ENCODE assay signal across 32 cellular contexts in genomic region chr12:93798279-93798678, GRCh38.
A peak's percentile ranks its signal among the peaks of the same experiment; 100 is the strongest.
DNase-seq lines count a peak whose midpoint lies in the region; ATAC-seq, FAIRE-seq and TF ChIP-seq lines count a peak whose summit lies in the region.
"Had no signal": no experiment of that assay in that cellular context is flagged by ENCODE, and none has a peak within 500 bp of the region (broad histone marks: within the 10 kb centered on the region; RNA-seq: fewer than 3 reads in every experiment).

No MANE protein-coding gene starts in this region.

- H3K9me3 ChIP-seq in BLaER1, result peaks cover 4% of the 10 kb centered on the region; the same call in 1 of the 2 replicates
- H3K9me3 ChIP-seq in Karpas-422 (ENCODE audit: low read length), result no peaks in the 10 kb centered on the region
- H3K9me3 ChIP-seq in endothelial cell of umbilical vein (replicated peaks; ENCODE audit: control insufficient read depth, insufficient read depth, low read length), result no peaks in the 10 kb centered on the region
- H3K9me3 ChIP-seq: heart right ventricle, psoas muscle, sigmoid colon, SK-N-SH, transverse colon had no signal

- TF ChIP-seq CTCF in endothelial cell of umbilical vein (IDR thresholded peaks at IDR 0.05; ENCODE audit: extremely low read depth in 1 of 2, insufficient read depth in 1 of 2, low read depth in 1 of 2, low read length in 2 of 2), result no peak

- BruUV-seq in endothelial cell of umbilical vein (replicated peaks; lab: Mats Ljungman, UMichigan), result no TSS peak

- H3K4me3 ChIP-seq in BLaER1 (no peak overlapping the region), Karpas-422 (ENCODE audit: low read length) (peak overlapping the region; percentile 5; the same call in 1 of the 2 replicates), endothelial cell of umbilical vein (replicated peaks in 1 of 3; ENCODE audit: insufficient read depth in 1 of 3, low read depth in 1 of 3, low read length in 3 of 3) (no peak overlapping the region)
- H3K4me3 ChIP-seq: heart right ventricle, psoas muscle, sigmoid colon, transverse colon had no signal

- H4K20me1 ChIP-seq in BLaER1, result no peaks in the 10 kb centered on the region
- no peaks in the 10 kb centered on the region for H4K20me1 ChIP-seq in Karpas-422 (ENCODE audit: insufficient read depth, low read depth, low read length)
- H4K20me1 ChIP-seq in endothelial cell of umbilical vein (replicated peaks; ENCODE audit: control insufficient read depth, extremely low read depth, insufficient read depth, low read length), result no peaks in the 10 kb centered on the region

- peak; percentile 96 to 97 for ATAC-seq in activated CD4-positive, CD25-positive, alpha-beta regulatory T cell treated with anti-CD3 and anti-CD28 coated beads, Interleukin-2, amount 50 U/mL, for 24 hours
- no peak for ATAC-seq in GM21447 (IDR thresholded peaks at IDR 0.05; ENCODE audit: unreplicated experiment)
- ATAC-seq: HCT116, heart right ventricle, PC-3 had no signal

- H3K4me1 ChIP-seq in BLaER1 (peaks cover 30% of the 10 kb centered on the region), Karpas-422 (ENCODE audit: low read length) (peaks cover 52% of the 10 kb centered on the region), endothelial cell of umbilical vein (ENCODE audit: control insufficient read depth, extremely low read depth, insufficient read depth, low read length) (no peaks in the 10 kb centered on the region)

- no peak overlapping the region for H3K9ac ChIP-seq in BLaER1
- H3K9ac ChIP-seq in Karpas-422 (ENCODE audit: low read length), result no peak overlapping the region
- H3K9ac ChIP-seq in endothelial cell of umbilical vein (replicated peaks; ENCODE audit: extremely low read depth, insufficient read depth, low read length), result no peak overlapping the region
- H3K9ac ChIP-seq: SK-N-SH had no signal

- no peaks in the 10 kb centered on the region for H3K79me2 ChIP-seq in Karpas-422 (ENCODE audit: low read length)
- no peaks in the 10 kb centered on the region for H3K79me2 ChIP-seq in endothelial cell of umbilical vein (ENCODE audit: control insufficient read depth, insufficient read depth, low read length)

- POLR2A ChIA-PET in endothelial cell of umbilical vein (lab: Charles Lee), result no interaction called here

- intact Hi-C loops in endothelial cell of umbilical vein (cut with micrococcal nuclease), result no loop called here

- peak overlapping the region; percentile 84 for H3K4me2 ChIP-seq in BLaER1
- H3K4me2 ChIP-seq in Karpas-422 (ENCODE audit: low read depth, low read length, poor library complexity, severe bottlenecking), result peak overlapping the region; percentile 31
- no peak overlapping the region for H3K4me2 ChIP-seq in endothelial cell of umbilical vein (ENCODE audit: insufficient read depth, low read length)
- H3K4me2 ChIP-seq: SK-N-SH had no signal

- in situ Hi-C loops in KBM-7 (cut with MboI; ENCODE audit: low pct_unique_long_range_greater_than_20kb, low sequenced_read_pairs), result no loop called here

- H3K27ac ChIP-seq in BLaER1 (peak overlapping the region; percentile 76; the same call in 1 of the 2 replicates), Karpas-422 (ENCODE audit: low read length) (peak overlapping the region; percentile 28; the same call in 1 of the 2 replicates), endothelial cell of umbilical vein (ENCODE audit: insufficient read depth, low read depth, low read length) (no peak overlapping the region)
- H3K27ac ChIP-seq: 22Rv1, C4-2B, heart right ventricle, psoas muscle, sigmoid colon, transverse colon had no signal

- dilution Hi-C loops in endothelial cell of umbilical vein (cut with MboI; ENCODE audit: extremely low pct_ligation_motif_present, low sequenced_read_pairs), result no loop called here

- peak; percentile 26 for FAIRE-seq in endothelial cell of umbilical vein (lab: Jason Lieb, UNC)
- FAIRE-seq: frontal cortex, GM12892, kidney, TTC549 had no signal

- no peak for TF ChIP-seq POLR2A in endothelial cell of umbilical vein (IDR thresholded peaks at IDR 0.05; ENCODE audit: low read depth, low read length)

- H3K36me3 ChIP-seq in BLaER1 (no peaks in the 10 kb centered on the region), Karpas-422 (ENCODE audit: insufficient read depth, low read length) (no peaks in the 10 kb centered on the region), endothelial cell of umbilical vein (ENCODE audit: control insufficient read depth in 2 of 2, extremely low read depth in 1 of 2, insufficient read depth in 2 of 2, low read length in 2 of 2) (no peaks in the 10 kb centered on the region)
- H3K36me3 ChIP-seq: heart right ventricle, sigmoid colon, transverse colon had no signal

- no peak for DNase-seq in activated CD4-positive, CD25-positive, alpha-beta regulatory T cell (lab: John Stamatoyannopoulos, UW)
- DNase-seq in Karpas-422 (peak; percentile 59), endothelial cell of umbilical vein (ENCODE audit: low read depth, low spot score) (no peak), NCI-H345 (lab: John Stamatoyannopoulos, UW) (no peak), KBM-7 (no peak)
- DNase-seq: activated CD4-positive, CD25-positive, alpha-beta regulatory T cell treated with anti-CD3 and anti-CD28 coated beads, Interleukin-2, amount 50 U/mL, for 72 hours; activated naive CD4-positive, alpha-beta T cell treated with anti-CD3 and anti-CD28 coated beads, Interleukin-2, amount 50 U/mL, for 16 hours; amniotic stem cell; COR-L47; DMS53; heart right ventricle; kidney; naive B cell; NCI-H1105 treated with DMSO at 0.1 percent for 48 hours; NCI-H2029; NCI-H524; PC-3; psoas muscle; sigmoid colon; SK-N-SH; stimulated activated CD4-positive, alpha-beta T cell treated with anti-CD3 and anti-CD28 coated beads, Interleukin-12 subunit alpha, Interleukin-12 subunit beta, amount 100 ng/mL, for 4 hours; stimulated activated CD4-positive, alpha-beta T cell treated with anti-CD3 and anti-CD28 coated beads, Interleukin-2, amount 100 ng/mL, for 48 hours; transverse colon had no signal

- H3K27me3 ChIP-seq in BLaER1 (no peaks in the 10 kb centered on the region), Karpas-422 (ENCODE audit: low read length) (no peaks in the 10 kb centered on the region), endothelial cell of umbilical vein (ENCODE audit: control insufficient read depth in 2 of 2, insufficient read depth in 2 of 2, low read length in 2 of 2) (no peaks in the 10 kb centered on the region)
- H3K27me3 ChIP-seq: heart right ventricle, sigmoid colon, transverse colon had no signal

- H3K9me1 ChIP-seq in endothelial cell of umbilical vein (replicated peaks; ENCODE audit: control insufficient read depth, extremely low read depth, insufficient read depth, low read length), result no peaks in the 10 kb centered on the region

- H2AFZ ChIP-seq in Karpas-422 (ENCODE audit: low read length) (peak overlapping the region; percentile 7; the same call in 1 of the 2 replicates), endothelial cell of umbilical vein (ENCODE audit: low read depth, low read length) (no peak overlapping the region)

- CTCF ChIA-PET in endothelial cell of umbilical vein (lab: Charles Lee), result no interaction called here

- no peaks in the 10 kb centered on the region for H3K9me2 ChIP-seq in Karpas-422 (replicated peaks; ENCODE audit: insufficient read depth, low read length)
- H3K9me2 ChIP-seq: SK-N-SH had no signal

TF ChIP-seq in endothelial cell of umbilical vein, 7 proteins besides CTCF, POLR2A, EP300 and RAD21:
- TF ChIP-seq FOS (IDR thresholded peaks at IDR 0.05; ENCODE audit: borderline replicate concordance, insufficient read depth, low read length) (no peak), EZH2 (IDR thresholded peaks at IDR 0.05; ENCODE audit: borderline replicate concordance, low read depth, low read length, severe bottlenecking) (no peak), GATA2 (IDR thresholded peaks at IDR 0.05; ENCODE audit: insufficient read depth, insufficient read length, low read depth, low read length) (no peak), POLR2AphosphoS5 (IDR thresholded peaks at IDR 0.05; ENCODE audit: insufficient read depth, low read depth, low read length) (no peak), JUN (IDR thresholded peaks at IDR 0.05; ENCODE audit: borderline replicate concordance, insufficient read depth, insufficient read length, low read depth) (no peak), MAX (IDR thresholded peaks at IDR 0.05; ENCODE audit: insufficient read depth, insufficient read length) (no peak), MYC (IDR thresholded peaks at IDR 0.05; ENCODE audit: low read depth, low read length) (no peak)
